Comparison of ENCODE assay signal across 7 cellular contexts in the genomic region with DNA sequence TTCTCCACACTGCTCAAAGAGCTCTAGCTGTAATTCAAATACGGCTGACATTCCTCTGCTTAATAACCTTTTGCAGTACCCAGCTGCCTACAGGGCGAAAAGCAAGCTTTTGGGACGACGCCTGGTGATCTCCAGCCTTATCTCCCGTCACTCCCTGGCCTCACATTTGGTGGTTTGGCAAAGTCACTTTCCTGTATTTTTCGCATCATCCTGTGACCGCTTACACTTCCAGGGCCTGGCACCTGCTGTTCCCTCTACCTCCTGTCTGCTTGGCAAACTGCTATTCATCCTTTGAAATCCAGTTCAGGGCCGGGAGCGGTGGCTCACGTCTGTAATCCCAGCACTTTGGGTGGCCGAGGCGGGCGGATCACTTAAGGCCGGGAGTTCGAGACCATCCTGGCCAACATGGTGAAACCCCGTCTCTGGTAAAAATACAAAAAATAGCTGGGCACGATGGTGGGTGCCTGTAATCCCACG. TPM values are rescaled to one million over a fixed set of nuclear protein-coding genes. Genes with fewer than 3 reads are reported as not detected.
A peak's percentile ranks its signal among the peaks of the same experiment; 100 is the strongest.
DNase-seq lines count a peak whose midpoint lies in the region; ATAC-seq and TF ChIP-seq lines count a peak whose summit lies in the region.

No MANE protein-coding gene starts in this region.

- peaks cover 24% of the 10 kb centered on the region for H3K27me3 Mint-ChIP-seq in activated T-cell treated with anti-CD3 and anti-CD28 coated beads, Interleukin-2, amount 50 U/mL, for 72 hours (ENCODE audit: low read depth)

- H3K9me3 ChIP-seq in right cardiac atrium (ENCODE audit: control insufficient read depth, low read length) (no peaks in the 10 kb centered on the region), skeletal muscle satellite cell (replicated peaks; ENCODE audit: low read length) (no peaks in the 10 kb centered on the region)

- intact Hi-C loops in right cardiac atrium (cut with DNase I) = no loop called here

- H3K36me3 Mint-ChIP-seq in activated T-cell treated with anti-CD3 and anti-CD28 coated beads, Interleukin-2, amount 50 U/mL, for 72 hours (ENCODE audit: insufficient read depth in 2 of 2) = no peaks in the 10 kb centered on the region

- peak overlapping the region; percentile 85 for H3K9ac ChIP-seq in skeletal muscle satellite cell (ENCODE audit: low read depth, low read length)

- no peaks in the 10 kb centered on the region for H3K9me3 Mint-ChIP-seq in activated T-cell treated with anti-CD3 and anti-CD28 coated beads, Interleukin-2, amount 50 U/mL, for 72 hours

- peaks cover 20% of the 10 kb centered on the region for H3K4me1 Mint-ChIP-seq in activated T-cell treated with anti-CD3 and anti-CD28 coated beads, Interleukin-2, amount 50 U/mL, for 72 hours (ENCODE audit: low read depth)

- H3K27ac Mint-ChIP-seq in activated T-cell treated with anti-CD3 and anti-CD28 coated beads, Interleukin-2, amount 50 U/mL, for 72 hours = peak overlapping the region; percentile 72

- peak overlapping the region; percentile 60 for H3K4me3 ChIP-seq in HL-60 (replicated peaks; ENCODE audit: insufficient read depth, low read length)
- peak overlapping the region; percentile 77 for H3K4me3 ChIP-seq in right cardiac atrium (ENCODE audit: low read length)
- H3K4me3 ChIP-seq in skeletal muscle satellite cell (ENCODE audit: low read length) = peak overlapping the region; percentile 94

- H3K36me3 ChIP-seq in skeletal muscle satellite cell (ENCODE audit: insufficient read depth, low read length) = no peaks in the 10 kb centered on the region

- H3K27ac ChIP-seq in HL-60 (replicated peaks) = peak overlapping the region; percentile 68
- H3K27ac ChIP-seq in right cardiac atrium (ENCODE audit: low read length) = peak overlapping the region; percentile 97

- peak overlapping the region; percentile 83 to 86 for H3K4me3 Mint-ChIP-seq in activated T-cell treated with anti-CD3 and anti-CD28 coated beads, Interleukin-2, amount 50 U/mL, for 72 hours

- 6% methylated on average over 18 of the region's 18 CpGs for WGBS in right cardiac atrium

- no peak for ATAC-seq in activated T-cell treated with anti-CD3 and anti-CD28 coated beads, Interleukin-2, amount 50 U/mL, for 72 hours (replicated peaks in 1 of 2)
- ATAC-seq in right cardiac atrium = peak; percentile 18 to 48
- ATAC-seq in omental fat pad (ENCODE audit: low FRiP score) = no peak

- DNase-seq in HL-60 (ENCODE audit: low read depth in 1 of 2, low spot score in 1 of 2) (no peak), right cardiac atrium (peak in 2 of 3 donors; percentile 46 to 63), NCI-H748 (lab: John Stamatoyannopoulos, UW; ENCODE audit: unreplicated experiment) (no peak), omental fat pad (ENCODE audit: low spot score) (no peak), amniotic stem cell (lab: John Stamatoyannopoulos, UW) (no peak)
- DNase-seq in activated T-cell treated with anti-CD3 and anti-CD28 coated beads, Interleukin-2, amount 50 U/mL, for 72 hours = no peak

- H3K4me1 ChIP-seq in right cardiac atrium (ENCODE audit: control insufficient read depth, insufficient read depth, low read length) = no peaks in the 10 kb centered on the region
- peaks cover 9% of the 10 kb centered on the region for H3K4me1 ChIP-seq in skeletal muscle satellite cell (ENCODE audit: control insufficient read depth, insufficient read depth, low read length)

- TF ChIP-seq CTCF in HL-60 (IDR thresholded peaks at IDR 0.05; ENCODE audit: insufficient read depth, low read length) (no peak), omental fat pad (IDR thresholded peaks at IDR 0.05) (no peak)

- H3K4me2 ChIP-seq in skeletal muscle satellite cell (ENCODE audit: low read length) = peak overlapping the region; percentile 92

- peaks cover 4% of the 10 kb centered on the region for H3K27me3 ChIP-seq in HL-60 (ENCODE audit: insufficient read depth, poor library complexity, severe bottlenecking)
- H3K27me3 ChIP-seq in right cardiac atrium (ENCODE audit: control insufficient read depth, insufficient read depth) = no peaks in the 10 kb centered on the region
- H3K27me3 ChIP-seq in skeletal muscle satellite cell (ENCODE audit: control insufficient read depth, insufficient read depth, low read length) = peaks cover 22% of the 10 kb centered on the region

RNA-seq across cellular contexts. Expression of gene BHLHA9, which starts 2.7 kb away (rescaled TPM):
- not detected for total RNA-seq in activated T-cell treated with anti-CD3 and anti-CD28 coated beads, Interleukin-2, amount 50 U/mL, for 72 hours
- total RNA-seq in right cardiac atrium (not detected), omental fat pad (not detected)
- not detected for polyA plus RNA-seq in right cardiac atrium
- total RNA-seq in skeletal muscle satellite cell (2012; rRNA removed) = not detected in 2 replicates

RNA-seq across cellular contexts. Expression of gene TRARG1, which starts 12.0 kb away (rescaled TPM):
- under 1 TPM; 0.10 to 0.12 TPM for total RNA-seq in activated T-cell treated with anti-CD3 and anti-CD28 coated beads, Interleukin-2, amount 50 U/mL, for 72 hours
- total RNA-seq in right cardiac atrium (1 to 10 TPM in 1 of 4 donors, under 1 TPM in 3; 0.21 to 4.2 (median 0.27) TPM), omental fat pad (100 to 1,000 TPM in 2 of 4 donors, 10 to 100 TPM in 2; 46.8 to 282 (median 105) TPM)
- polyA plus RNA-seq in right cardiac atrium = 7.1 TPM
- total RNA-seq in skeletal muscle satellite cell (2012; rRNA removed) = not detected in 2 replicates

Comparison
In these comparisons a context has a peak if more than half of its experiments do, and no peak if none do; other contexts are left out.
1. DNase-seq: peak in right cardiac atrium (2 of 3); none in HL-60 (0 of 2), activated T-cell treated with anti-CD3 and anti-CD28 coated beads, Interleukin-2, amount 50 U/mL, for 72 hours (0 of 2), NCI-H748 (single experiment), omental fat pad (single experiment) and amniotic stem cell (single experiment).
2. ATAC-seq: peak in right cardiac atrium (2 of 2); none in activated T-cell treated with anti-CD3 and anti-CD28 coated beads, Interleukin-2, amount 50 U/mL, for 72 hours (0 of 2) and omental fat pad (single experiment).
3. RNA of gene TRARG1, which starts 12.0 kb away (total RNA-seq): 46.8 to 282 TPM in omental fat pad; 0.21 to 4.2 TPM in right cardiac atrium and 0.10 to 0.12 TPM in activated T-cell treated with anti-CD3 and anti-CD28 coated beads, Interleukin-2, amount 50 U/mL, for 72 hours; every median in the first group is over 4 times any median in the second.
4. Peak in every context shown above with its lines, with median percentiles within 50 percentile points of each other: H3K4me3 ChIP-seq.